ENCODE assay signal across 12 cellular contexts in genomic region chr5:62376064-62376463, GRCh38. TPM values are rescaled to one million over a fixed set of nuclear protein-coding genes. Genes with fewer than 3 reads are reported as not detected.
DNase-seq lines count a peak whose midpoint lies in the region; FAIRE-seq and TF ChIP-seq lines count a peak whose summit lies in the region.
"Had no signal": no experiment of that assay in that cellular context is flagged by ENCODE, and none has a peak within 500 bp of the region (broad histone marks: within the 10 kb centered on the region; RNA-seq: fewer than 3 reads in every experiment).

No MANE protein-coding gene starts in this region.

- no peak overlapping the region for H3K4me3 Mint-ChIP-seq in activated T-cell treated with anti-CD3 and anti-CD28 coated beads, Interleukin-2, amount 50 U/mL, for 24 hours
- no peak overlapping the region for H3K4me3 Mint-ChIP-seq in astrocyte (ENCODE audit: unreplicated experiment)

- H3K27ac ChIP-seq in KMS-11: peak overlapping the region; percentile 19; the same call in 1 of the 2 replicates
- H3K27ac ChIP-seq in astrocyte (ENCODE audit: low read depth, low read length): no peak overlapping the region
- H3K27ac ChIP-seq in small intestine (ENCODE audit: low read depth in 1 of 2, low read length in 1 of 2): no peak overlapping the region
- H3K27ac ChIP-seq: skin epidermis had no signal

- H4K20me1 ChIP-seq in KMS-11 (ENCODE audit: insufficient read depth) (no peaks in the 10 kb centered on the region), astrocyte (ENCODE audit: insufficient read depth, low read length) (no peaks in the 10 kb centered on the region)

- H3K27me3 ChIP-seq in KMS-11 (ENCODE audit: insufficient read depth, low read depth): no peaks in the 10 kb centered on the region
- H3K27me3 ChIP-seq in astrocyte (ENCODE audit: insufficient read depth, low read length): no peaks in the 10 kb centered on the region
- no peaks in the 10 kb centered on the region for H3K27me3 ChIP-seq in small intestine (ENCODE audit: control insufficient read depth in 2 of 2, insufficient read depth in 2 of 2, low read length in 2 of 2)
- no peaks in the 10 kb centered on the region for H3K27me3 ChIP-seq in H7 (ENCODE audit: control insufficient read depth, insufficient read depth, low read length)

- H3K9me3 Mint-ChIP-seq in activated T-cell treated with anti-CD3 and anti-CD28 coated beads, Interleukin-2, amount 50 U/mL, for 24 hours: no peaks in the 10 kb centered on the region
- H3K9me3 Mint-ChIP-seq in astrocyte (ENCODE audit: unreplicated experiment): no peaks in the 10 kb centered on the region

- H3K79me2 ChIP-seq in KMS-11 (ENCODE audit: insufficient read depth, low read depth): no peaks in the 10 kb centered on the region
- no peaks in the 10 kb centered on the region for H3K79me2 ChIP-seq in astrocyte (ENCODE audit: insufficient read depth, low read length)

- no peak overlapping the region for H3K4me3 ChIP-seq in KMS-11 (IDR thresholded peaks at IDR 0.05; ENCODE audit: insufficient read depth, low read depth, low read length)
- H3K4me3 ChIP-seq in astrocyte (ENCODE audit: insufficient read depth, low read depth, low read length): no peak overlapping the region
- H3K4me3 ChIP-seq in small intestine (ENCODE audit: low read depth in 1 of 2, low read length in 2 of 2): no peak overlapping the region
- H3K4me3 ChIP-seq in H7 (ENCODE audit: insufficient read depth, low read depth, low read length): no peak overlapping the region
- H3K4me3 ChIP-seq: skin epidermis had no signal

- no peak for TF ChIP-seq CTCF in KMS-11 (conservative IDR thresholded peaks at IDR 0.05; ENCODE audit: low read depth, low read length)
- no peak for TF ChIP-seq CTCF in astrocyte (IDR thresholded peaks at IDR 0.05; ENCODE audit: insufficient read depth, low read depth, low read length)

- H3K27ac Mint-ChIP-seq in activated T-cell treated with anti-CD3 and anti-CD28 coated beads, Interleukin-2, amount 50 U/mL, for 24 hours: peak overlapping the region; percentile 78
- no peak overlapping the region for H3K27ac Mint-ChIP-seq in astrocyte (ENCODE audit: unreplicated experiment)

- H3K36me3 ChIP-seq in KMS-11 (ENCODE audit: insufficient read depth): peaks cover 6% of the 10 kb centered on the region; the same call in 1 of the 2 replicates
- H3K36me3 ChIP-seq in astrocyte (ENCODE audit: insufficient read depth, low read length): peaks cover 34% of the 10 kb centered on the region
- H3K36me3 ChIP-seq in small intestine (ENCODE audit: control insufficient read depth in 2 of 2, insufficient read depth in 2 of 2, low read length in 2 of 2): peaks cover 8 to 11% of the 10 kb centered on the region in 2 donors
- peaks cover 23% of the 10 kb centered on the region for H3K36me3 ChIP-seq in H7 (replicated peaks; ENCODE audit: control insufficient read depth, insufficient read depth, low read length)

- peaks cover 10% of the 10 kb centered on the region for H3K4me1 ChIP-seq in KMS-11 (ENCODE audit: low read depth, poor library complexity, severe bottlenecking)
- no peaks in the 10 kb centered on the region for H3K4me1 ChIP-seq in astrocyte (ENCODE audit: insufficient read depth, low read length)
- no peaks in the 10 kb centered on the region for H3K4me1 ChIP-seq in small intestine (ENCODE audit: control insufficient read depth in 2 of 2, insufficient read depth in 1 of 2, low read depth in 1 of 2, low read length in 1 of 2)

- peaks cover 89% of the 10 kb centered on the region for H3K36me3 Mint-ChIP-seq in activated T-cell treated with anti-CD3 and anti-CD28 coated beads, Interleukin-2, amount 50 U/mL, for 24 hours (ENCODE audit: low read depth)
- peaks cover 18% of the 10 kb centered on the region for H3K36me3 Mint-ChIP-seq in astrocyte (ENCODE audit: low read depth, unreplicated experiment)

- no peaks in the 10 kb centered on the region for H3K4me1 Mint-ChIP-seq in activated T-cell treated with anti-CD3 and anti-CD28 coated beads, Interleukin-2, amount 50 U/mL, for 24 hours (ENCODE audit: low read depth)
- H3K4me1 Mint-ChIP-seq in astrocyte (ENCODE audit: low read depth, unreplicated experiment): peaks cover 2% of the 10 kb centered on the region

- H2AFZ ChIP-seq in KMS-11 (ENCODE audit: low read depth) (no peak overlapping the region), astrocyte (ENCODE audit: low read depth, low read length) (no peak overlapping the region)

- WGBS in small intestine, 3 donors: 26 to 72% (median 62%) methylated on average over 3 of the region's 3 CpGs

- DNase-seq in activated T-cell treated with anti-CD3 and anti-CD28 coated beads, Interleukin-2, amount 50 U/mL, for 24 hours: no peak
- DNase-seq in activated T-cell treated with anti-CD3 and anti-CD28 coated beads for 4 hours: no peak
- DNase-seq in astrocyte (ENCODE audit: low read depth): peak; percentile 19
- peak; percentile 84 for DNase-seq in small intestine
- no peak for DNase-seq in hepatic stellate cell (ENCODE audit: low spot score)
- no peak for DNase-seq in H7
- DNase-seq in activated gamma-delta T cell (lab: John Stamatoyannopoulos, UW): no peak
- DNase-seq: mesenchymal stem cell, NCI-H2107, occipital lobe had no signal

- FAIRE-seq in astrocyte (lab: Jason Lieb, UNC) (no peak), small intestine (lab: Jason Lieb, UNC) (no peak)

- H3K9me3 ChIP-seq in astrocyte (ENCODE audit: insufficient read depth, low read depth, low read length) (no peaks in the 10 kb centered on the region), small intestine (ENCODE audit: control insufficient read depth, low read depth) (no peaks in the 10 kb centered on the region)

- H3K27me3 Mint-ChIP-seq in activated T-cell treated with anti-CD3 and anti-CD28 coated beads, Interleukin-2, amount 50 U/mL, for 24 hours: no peaks in the 10 kb centered on the region
- H3K27me3 Mint-ChIP-seq in astrocyte (ENCODE audit: low read depth, unreplicated experiment): no peaks in the 10 kb centered on the region

- H3K9ac ChIP-seq in KMS-11: no peak overlapping the region
- no peak overlapping the region for H3K9ac ChIP-seq in astrocyte (ENCODE audit: low read length)

- H3K4me2 ChIP-seq in KMS-11 (no peak overlapping the region), astrocyte (ENCODE audit: low read length) (no peak overlapping the region)

RNA-seq across cellular contexts. Expression of gene DIMT1, which starts 27.6 kb away (rescaled TPM):
- total RNA-seq in astrocyte: 23.7 and 25.7 TPM in 2 replicates
- 10 to 100 TPM in 1 of 3 donors, 1 to 10 TPM in 2; 4.9 to 17.1 (median 7.6) TPM for polyA plus RNA-seq in small intestine
- 58.1 and 65.4 TPM in 2 replicates for total RNA-seq in H7 (2014; rRNA removed; shearing (Covaris generic))

RNA-seq across cellular contexts. Expression of gene IPO11, which starts 36.5 kb away (rescaled TPM):
- 24.9 and 31.7 TPM in 2 replicates for total RNA-seq in astrocyte
- 10 to 100 TPM in 1 of 3 donors, 1 to 10 TPM in 2; 4.7 to 16.4 (median 5.4) TPM for polyA plus RNA-seq in small intestine
- total RNA-seq in H7 (2014; rRNA removed; shearing (Covaris generic)): 32.9 and 34.0 TPM in 2 replicates

Comparison
In these comparisons a context has a peak if more than half of its experiments do, and no peak if none do; other contexts are left out.
1. DNase-seq: peak in astrocyte (single experiment) and small intestine (single experiment); none in activated T-cell treated with anti-CD3 and anti-CD28 coated beads, Interleukin-2, amount 50 U/mL, for 24 hours (single experiment), activated T-cell treated with anti-CD3 and anti-CD28 coated beads for 4 hours (single experiment), hepatic stellate cell (single experiment), H7 (single experiment) and activated gamma-delta T cell (single experiment).